In the genomic region with DNA sequence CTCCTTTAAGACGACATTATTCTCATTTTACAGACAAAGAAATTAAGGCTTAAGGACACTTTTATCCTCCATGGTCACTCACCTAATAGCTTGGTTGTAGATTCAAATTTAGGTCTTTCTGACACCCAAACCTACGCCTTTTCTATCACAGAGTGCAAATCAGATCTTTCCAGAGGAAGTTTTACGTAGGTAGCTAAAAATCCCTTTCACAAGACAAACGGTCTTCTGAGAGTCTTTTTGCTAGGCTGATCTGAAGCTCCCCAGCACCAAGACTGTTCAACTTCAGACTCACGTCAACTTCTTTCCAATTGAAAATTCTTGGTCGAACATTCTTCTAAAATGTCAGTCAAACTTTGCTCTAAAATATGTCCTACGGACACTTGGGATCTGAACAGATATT, we compare ENCODE assay signal across 1 cellular context.
TF ChIP-seq lines count a peak whose summit lies in the region.

No MANE protein-coding gene starts in this region.

TF ChIP-seq in GM23338, 12 proteins besides CTCF, POLR2A, EP300 and RAD21 (continued from another document):
- TF ChIP-seq, protein P1, sequence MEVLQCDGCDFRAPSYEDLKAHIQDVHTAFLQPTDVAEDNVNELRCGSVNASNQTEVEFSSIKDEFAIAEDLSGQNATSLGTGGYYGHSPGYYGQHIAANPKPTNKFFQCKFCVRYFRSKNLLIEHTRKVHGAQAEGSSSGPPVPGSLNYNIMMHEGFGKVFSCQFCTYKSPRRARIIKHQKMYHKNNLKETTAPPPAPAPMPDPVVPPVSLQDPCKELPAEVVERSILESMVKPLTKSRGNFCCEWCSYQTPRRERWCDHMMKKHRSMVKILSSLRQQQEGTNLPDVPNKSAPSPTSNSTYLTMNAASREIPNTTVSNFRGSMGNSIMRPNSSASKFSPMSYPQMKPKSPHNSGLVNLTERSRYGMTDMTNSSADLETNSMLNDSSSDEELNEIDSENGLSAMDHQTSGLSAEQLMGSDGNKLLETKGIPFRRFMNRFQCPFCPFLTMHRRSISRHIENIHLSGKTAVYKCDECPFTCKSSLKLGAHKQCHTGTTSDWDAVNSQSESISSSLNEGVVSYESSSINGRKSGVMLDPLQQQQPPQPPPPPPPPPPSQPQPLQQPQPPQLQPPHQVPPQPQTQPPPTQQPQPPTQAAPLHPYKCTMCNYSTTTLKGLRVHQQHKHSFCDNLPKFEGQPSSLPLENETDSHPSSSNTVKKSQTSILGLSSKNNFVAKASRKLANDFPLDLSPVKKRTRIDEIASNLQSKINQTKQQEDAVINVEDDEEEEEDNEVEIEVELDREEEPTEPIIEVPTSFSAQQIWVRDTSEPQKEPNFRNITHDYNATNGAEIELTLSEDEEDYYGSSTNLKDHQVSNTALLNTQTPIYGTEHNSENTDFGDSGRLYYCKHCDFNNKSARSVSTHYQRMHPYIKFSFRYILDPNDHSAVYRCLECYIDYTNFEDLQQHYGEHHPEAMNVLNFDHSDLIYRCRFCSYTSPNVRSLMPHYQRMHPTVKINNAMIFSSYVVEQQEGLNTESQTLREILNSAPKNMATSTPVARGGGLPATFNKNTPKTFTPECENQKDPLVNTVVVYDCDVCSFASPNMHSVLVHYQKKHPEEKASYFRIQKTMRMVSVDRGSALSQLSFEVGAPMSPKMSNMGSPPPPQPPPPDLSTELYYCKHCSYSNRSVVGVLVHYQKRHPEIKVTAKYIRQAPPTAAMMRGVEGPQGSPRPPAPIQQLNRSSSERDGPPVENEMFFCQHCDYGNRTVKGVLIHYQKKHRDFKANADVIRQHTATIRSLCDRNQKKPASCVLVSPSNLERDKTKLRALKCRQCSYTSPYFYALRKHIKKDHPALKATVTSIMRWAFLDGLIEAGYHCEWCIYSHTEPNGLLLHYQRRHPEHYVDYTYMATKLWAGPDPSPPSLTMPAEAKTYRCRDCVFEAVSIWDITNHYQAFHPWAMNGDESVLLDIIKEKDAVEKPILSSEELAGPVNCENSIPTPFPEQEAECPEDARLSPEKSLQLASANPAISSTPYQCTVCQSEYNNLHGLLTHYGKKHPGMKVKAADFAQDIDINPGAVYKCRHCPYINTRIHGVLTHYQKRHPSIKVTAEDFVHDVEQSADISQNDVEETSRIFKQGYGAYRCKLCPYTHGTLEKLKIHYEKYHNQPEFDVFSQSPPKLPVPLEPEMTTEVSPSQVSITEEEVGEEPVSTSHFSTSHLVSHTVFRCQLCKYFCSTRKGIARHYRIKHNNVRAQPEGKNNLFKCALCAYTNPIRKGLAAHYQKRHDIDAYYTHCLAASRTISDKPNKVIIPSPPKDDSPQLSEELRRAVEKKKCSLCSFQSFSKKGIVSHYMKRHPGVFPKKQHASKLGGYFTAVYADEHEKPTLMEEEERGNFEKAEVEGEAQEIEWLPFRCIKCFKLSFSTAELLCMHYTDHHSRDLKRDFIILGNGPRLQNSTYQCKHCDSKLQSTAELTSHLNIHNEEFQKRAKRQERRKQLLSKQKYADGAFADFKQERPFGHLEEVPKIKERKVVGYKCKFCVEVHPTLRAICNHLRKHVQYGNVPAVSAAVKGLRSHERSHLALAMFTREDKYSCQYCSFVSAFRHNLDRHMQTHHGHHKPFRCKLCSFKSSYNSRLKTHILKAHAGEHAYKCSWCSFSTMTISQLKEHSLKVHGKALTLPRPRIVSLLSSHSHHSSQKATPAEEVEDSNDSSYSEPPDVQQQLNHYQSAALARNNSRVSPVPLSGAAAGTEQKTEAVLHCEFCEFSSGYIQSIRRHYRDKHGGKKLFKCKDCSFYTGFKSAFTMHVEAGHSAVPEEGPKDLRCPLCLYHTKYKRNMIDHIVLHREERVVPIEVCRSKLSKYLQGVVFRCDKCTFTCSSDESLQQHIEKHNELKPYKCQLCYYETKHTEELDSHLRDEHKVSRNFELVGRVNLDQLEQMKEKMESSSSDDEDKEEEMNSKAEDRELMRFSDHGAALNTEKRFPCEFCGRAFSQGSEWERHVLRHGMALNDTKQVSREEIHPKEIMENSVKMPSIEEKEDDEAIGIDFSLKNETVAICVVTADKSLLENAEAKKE (CRISPR knock-in tag; IDR thresholded peaks at IDR 0.05), result no peak
- TF ChIP-seq ZNF114 (CRISPR knock-in tag; IDR thresholded peaks at IDR 0.05) (no peak), CREB1 (CRISPR knock-in tag; IDR thresholded peaks at IDR 0.05; ENCODE audit: low read depth) (no peak), POLR2AphosphoS5 (IDR thresholded peaks at IDR 0.05; ENCODE audit: low read depth) (no peak), STAT1 (IDR thresholded peaks at IDR 0.05; ENCODE audit: unreplicated experiment) (no peak)
- TF ChIP-seq, protein P2, sequence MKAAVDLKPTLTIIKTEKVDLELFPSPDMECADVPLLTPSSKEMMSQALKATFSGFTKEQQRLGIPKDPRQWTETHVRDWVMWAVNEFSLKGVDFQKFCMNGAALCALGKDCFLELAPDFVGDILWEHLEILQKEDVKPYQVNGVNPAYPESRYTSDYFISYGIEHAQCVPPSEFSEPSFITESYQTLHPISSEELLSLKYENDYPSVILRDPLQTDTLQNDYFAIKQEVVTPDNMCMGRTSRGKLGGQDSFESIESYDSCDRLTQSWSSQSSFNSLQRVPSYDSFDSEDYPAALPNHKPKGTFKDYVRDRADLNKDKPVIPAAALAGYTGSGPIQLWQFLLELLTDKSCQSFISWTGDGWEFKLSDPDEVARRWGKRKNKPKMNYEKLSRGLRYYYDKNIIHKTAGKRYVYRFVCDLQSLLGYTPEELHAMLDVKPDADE (IDR thresholded peaks at IDR 0.05), result no peak
